Comparison of ENCODE assay signal across 17 cellular contexts in the genomic region with DNA sequence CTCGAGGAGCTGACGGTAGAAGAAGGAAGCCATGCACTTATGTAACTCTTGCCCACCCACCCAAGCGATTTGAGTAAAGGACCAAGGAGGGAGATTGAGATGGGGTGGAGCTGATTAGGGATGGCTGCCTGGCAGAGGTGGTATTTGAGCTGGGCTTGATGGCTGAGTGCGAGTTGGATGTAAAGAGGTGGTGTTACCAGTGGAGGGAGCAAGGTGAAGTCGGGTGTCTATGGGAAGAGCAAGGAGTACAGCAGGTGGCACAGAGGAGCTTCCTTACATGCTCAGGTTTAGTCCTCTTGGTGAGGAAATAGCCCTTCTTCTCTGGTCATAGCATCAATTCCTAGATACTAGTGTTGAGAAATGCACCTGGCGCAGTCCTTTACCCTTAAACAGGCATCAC.
DNase-seq lines count a peak whose midpoint lies in the region; TF ChIP-seq lines count a peak whose summit lies in the region.
"Had no signal": no experiment of that assay in that cellular context is flagged by ENCODE, and none has a peak within 500 bp of the region (broad histone marks: within the 10 kb centered on the region; RNA-seq: fewer than 3 reads in every experiment).

No MANE protein-coding gene starts in this region.

- TF ChIP-seq POLR2A in thyroid gland (IDR thresholded peaks at IDR 0.05): no peak

- no peaks in the 10 kb centered on the region for H3K23me2 ChIP-seq in H9 (ENCODE audit: insufficient read length, low read depth, low read length, poor library complexity, severe bottlenecking)

- H4K20me1 ChIP-seq in H9 (ENCODE audit: control insufficient read depth, insufficient read depth, insufficient read length): no peaks in the 10 kb centered on the region
- no peaks in the 10 kb centered on the region for H4K20me1 ChIP-seq in OCI-LY3 (ENCODE audit: insufficient read depth, low read length)

- H2AFZ ChIP-seq in H9 (ENCODE audit: low read length) (no peak overlapping the region), OCI-LY3 (ENCODE audit: low read depth, low read length) (no peak overlapping the region)

- H3K27ac ChIP-seq in H9 (ENCODE audit: insufficient read length, low read depth, low read length) (no peak overlapping the region), OCI-LY3 (ENCODE audit: low read length) (no peak overlapping the region), thyroid gland (no peak overlapping the region)
- H3K27ac ChIP-seq: C4-2B, HL-60, Peyer's patch had no signal

- H3K9ac ChIP-seq in H9 (ENCODE audit: extremely low read depth, insufficient read length, low read length) (no peak overlapping the region), OCI-LY3 (ENCODE audit: low read length) (no peak overlapping the region)
- H3K9ac ChIP-seq: SK-N-SH had no signal

- H3K23ac ChIP-seq in H9 (ENCODE audit: insufficient read length, low read depth, low read length): no peak overlapping the region

- H3K27me3 Mint-ChIP-seq in H9 (ENCODE audit: low read depth): peaks cover 5% of the 10 kb centered on the region

- no peak overlapping the region for H3K27ac Mint-ChIP-seq in H9
- H3K27ac Mint-ChIP-seq: T-cell had no signal

- no peaks in the 10 kb centered on the region for H3K79me1 ChIP-seq in H9 (ENCODE audit: insufficient read depth, low read depth, low read length, poor library complexity, severe bottlenecking)

- no peak overlapping the region for H3K4me3 Mint-ChIP-seq in H9
- H3K4me3 Mint-ChIP-seq: T-cell had no signal

- no peak overlapping the region for H3K4ac ChIP-seq in H9 (ENCODE audit: low read depth, low read length)

- H4K8ac ChIP-seq in H9 (replicated peaks; ENCODE audit: insufficient read length, low read depth, low read length): no peak overlapping the region

- H4K5ac ChIP-seq in H9 (ENCODE audit: insufficient read length, low read depth, low read length): no peak overlapping the region

- intact Hi-C loops in thyroid gland (cut with DNase I): no loop called here

- no peak overlapping the region for H3K14ac ChIP-seq in H9 (ENCODE audit: insufficient read depth, low read length)

- peak; percentile 6 for DNase-seq in ELR (ENCODE audit: low read depth)
- DNase-seq in H9: peak; percentile 68
- DNase-seq in iPS-NIHi7 (ENCODE audit: extremely low spot score): peak; percentile 66
- DNase-seq in NCI-H1092 (lab: John Stamatoyannopoulos, UW): no peak
- DNase-seq in NCI-H146 (lab: John Stamatoyannopoulos, UW): no peak
- DNase-seq in DMS153 treated with DMSO at 0.1 percent for 48 hours (lab: John Stamatoyannopoulos, UW; ENCODE audit: unreplicated experiment): no peak
- no peak for DNase-seq in thyroid gland
- DNase-seq: NCI-H2081 treated with DMSO at 0.1 percent for 48 hours, NCI-H345, Peyer's patch, SK-N-SH, T-cell had no signal

- no peak overlapping the region for H3T11ph ChIP-seq in H9 (ENCODE audit: low read length)

- peaks cover 3 to 4% of the 10 kb centered on the region in 2 experiments; a peak in 2 of 4 replicates for H3K4me1 Mint-ChIP-seq in H9
- H3K4me1 Mint-ChIP-seq: T-cell had no signal

- H3K36me3 ChIP-seq in OCI-LY3 (replicated peaks; ENCODE audit: low read depth, low read length) (no peaks in the 10 kb centered on the region), thyroid gland (no peaks in the 10 kb centered on the region)
- H3K36me3 ChIP-seq: HAP-1, Peyer's patch had no signal

- no peak overlapping the region for H2BK15ac ChIP-seq in H9 (ENCODE audit: low read depth, low read length)

- no peak overlapping the region for H2BK20ac ChIP-seq in H9 (ENCODE audit: low read depth, low read length, poor library complexity, severe bottlenecking)

- peak; percentile 63 for TF ChIP-seq CTCF in H9 (conservative IDR thresholded peaks at IDR 0.05)
- TF ChIP-seq CTCF in OCI-LY3 (IDR thresholded peaks at IDR 0.05; ENCODE audit: low read depth, low read length): 0 out of 2 replicates have a peak, but pooled peaks have one; percentile 22
- TF ChIP-seq CTCF in thyroid gland (IDR thresholded peaks at IDR 0.05): no peak

- no peaks in the 10 kb centered on the region for H3K27me3 ChIP-seq in H9 (ENCODE audit: insufficient read depth, low read length)
- peaks cover 75% of the 10 kb centered on the region for H3K27me3 ChIP-seq in OCI-LY3 (ENCODE audit: low read depth, low read length)
- H3K27me3 ChIP-seq in thyroid gland: no peaks in the 10 kb centered on the region
- H3K27me3 ChIP-seq: Peyer's patch had no signal

- no peak overlapping the region for H2AK5ac ChIP-seq in H9 (ENCODE audit: insufficient read length, low read length)

- H3K9me3 ChIP-seq in H9 (ENCODE audit: control insufficient read depth, low read depth, low read length): no peaks in the 10 kb centered on the region
- H3K9me3 ChIP-seq in OCI-LY3 (ENCODE audit: insufficient read depth, low read length): no peaks in the 10 kb centered on the region
- H3K9me3 ChIP-seq in thyroid gland: no peaks in the 10 kb centered on the region
- H3K9me3 ChIP-seq: HAP-1, Peyer's patch, SK-N-SH had no signal

- no peak overlapping the region for H3K56ac ChIP-seq in H9 (ENCODE audit: insufficient read length, low read depth, low read length)

- no peak overlapping the region for H2BK120ac ChIP-seq in H9 (ENCODE audit: low read depth, low read length, poor library complexity, severe bottlenecking)

- WGBS in H9 (ENCODE audit: extremely low coverage, insufficient read length, low lambda C conversion rate): no CpG with 5 or more reads among the region's 6 CpGs
- 67 to 69% methylated on average over 6 of the region's 6 CpGs for WGBS in thyroid gland, 2 donors

- H3K4me1 ChIP-seq in H9 (ENCODE audit: insufficient read depth, low read length): no peaks in the 10 kb centered on the region
- H3K4me1 ChIP-seq in OCI-LY3 (ENCODE audit: low read length): no peaks in the 10 kb centered on the region
- H3K4me1 ChIP-seq in thyroid gland: no peaks in the 10 kb centered on the region
- H3K4me1 ChIP-seq: HAP-1, Peyer's patch had no signal

- H4K91ac ChIP-seq in H9 (ENCODE audit: insufficient read length, low read depth, low read length): no peak overlapping the region

- H3K18ac ChIP-seq in H9 (ENCODE audit: insufficient read length, low read depth, low read length): no peak overlapping the region

- H2BK12ac ChIP-seq in H9 (ENCODE audit: insufficient read length, low read depth, low read length): no peak overlapping the region

- H3K9me3 Mint-ChIP-seq in H9: no peaks in the 10 kb centered on the region

- no peaks in the 10 kb centered on the region for H3K36me3 Mint-ChIP-seq in H9 (ENCODE audit: insufficient read depth in 1 of 3, low read depth in 3 of 3)
- H3K36me3 Mint-ChIP-seq: T-cell had no signal

- H3K4me2 ChIP-seq in H9 (ENCODE audit: insufficient read depth, insufficient read length, low read length): no peak overlapping the region
- H3K4me2 ChIP-seq in OCI-LY3 (ENCODE audit: low read length): no peak overlapping the region
- H3K4me2 ChIP-seq: SK-N-SH had no signal

- H3K4me3 ChIP-seq in OCI-LY3 (ENCODE audit: low read length): no peak overlapping the region
- H3K4me3 ChIP-seq in thyroid gland (replicated peaks in 1 of 3): no peak overlapping the region
- H3K4me3 ChIP-seq: HAP-1, K562, Peyer's patch had no signal

- no peak overlapping the region for H2BK5ac ChIP-seq in H9 (ENCODE audit: insufficient read length, low read length)

- H3K79me2 ChIP-seq in H9 (ENCODE audit: insufficient read depth, low read length) (no peaks in the 10 kb centered on the region), OCI-LY3 (ENCODE audit: low read length) (no peaks in the 10 kb centered on the region)

Comparison
In these comparisons a context has a peak if more than half of its experiments do, and no peak if none do; other contexts are left out.
1. DNase-seq: peak in ELR (single experiment), H9 (single experiment) and iPS-NIHi7 (single experiment); none in NCI-H1092 (single experiment), NCI-H146 (single experiment), DMS153 treated with DMSO at 0.1 percent for 48 hours (single experiment) and thyroid gland (0 of 2).
2. CTCF ChIP-seq: peak in H9 (single experiment) and OCI-LY3 (single experiment); none in thyroid gland (0 of 6).